ENCODE assay signal across 2 cellular contexts in the genomic region with DNA sequence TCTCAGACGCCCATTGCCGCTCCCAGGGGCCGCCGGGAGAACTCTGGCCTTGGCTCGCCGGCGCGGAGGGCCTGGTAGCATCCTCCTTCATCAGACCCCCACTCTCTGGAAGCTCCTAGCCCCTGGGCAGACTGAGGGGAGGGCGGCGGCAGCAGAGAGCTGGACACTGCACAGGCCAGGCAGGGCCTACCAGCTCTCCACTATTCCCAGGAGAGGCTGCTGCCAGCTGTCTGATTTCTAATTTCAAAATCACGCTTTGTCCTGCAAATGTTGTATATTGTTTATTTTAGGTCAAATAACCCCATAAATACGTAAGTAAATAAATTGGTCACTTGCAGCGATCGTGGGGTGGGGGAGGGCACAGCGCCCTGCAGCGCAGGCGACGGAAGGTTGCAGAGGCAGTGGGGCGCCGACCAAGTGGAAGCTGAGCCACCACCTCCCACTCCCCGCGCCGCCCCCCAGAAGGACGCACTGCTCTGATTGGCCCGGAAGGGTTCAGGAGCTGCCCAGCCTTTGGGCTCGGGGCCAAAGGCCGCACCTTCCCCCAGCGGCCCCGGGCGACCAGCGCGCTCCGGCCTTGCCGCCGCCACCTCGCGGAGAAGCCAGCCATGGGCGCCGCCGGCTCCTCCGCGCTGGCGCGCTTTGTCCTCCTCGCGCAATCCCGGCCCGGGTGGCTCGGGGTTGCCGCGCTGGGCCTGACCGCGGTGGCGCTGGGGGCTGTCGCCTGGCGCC.
TF ChIP-seq lines count a peak whose summit lies in the region.

Gene MTARC1 (plus strand): TSS at position 577 of the 732 bp plus-strand sequence. CDS start 32 bp downstream, at position 609.

TF ChIP-seq in HEK293, 187 proteins besides CTCF, POLR2A, EP300 and RAD21 (continued from another document and continues in another):
- TF ChIP-seq, protein P1, sequence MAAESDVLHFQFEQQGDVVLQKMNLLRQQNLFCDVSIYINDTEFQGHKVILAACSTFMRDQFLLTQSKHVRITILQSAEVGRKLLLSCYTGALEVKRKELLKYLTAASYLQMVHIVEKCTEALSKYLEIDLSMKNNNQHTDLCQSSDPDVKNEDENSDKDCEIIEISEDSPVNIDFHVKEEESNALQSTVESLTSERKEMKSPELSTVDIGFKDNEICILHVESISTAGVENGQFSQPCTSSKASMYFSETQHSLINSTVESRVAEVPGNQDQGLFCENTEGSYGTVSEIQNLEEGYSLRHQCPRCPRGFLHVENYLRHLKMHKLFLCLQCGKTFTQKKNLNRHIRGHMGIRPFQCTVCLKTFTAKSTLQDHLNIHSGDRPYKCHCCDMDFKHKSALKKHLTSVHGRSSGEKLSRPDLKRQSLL (tag by site-specific recombination; IDR thresholded peaks at IDR 0.05) = peak; percentile 80
- TF ChIP-seq ZNF768 (tag by site-specific recombination; IDR thresholded peaks at IDR 0.05) (no peak), PATZ1 (tag by site-specific recombination; IDR thresholded peaks at IDR 0.05) (peak; percentile 91), ZNF335 (tag by site-specific recombination; conservative IDR thresholded peaks at IDR 0.05) (peak; percentile 90), ZNF311 (tag by site-specific recombination; IDR thresholded peaks at IDR 0.05; ENCODE audit: borderline replicate concordance) (no peak), SCRT1 (tag by site-specific recombination; IDR thresholded peaks at IDR 0.05; ENCODE audit: borderline replicate concordance) (no peak), ZBTB26 (tag by site-specific recombination; optimal IDR thresholded peaks at IDR 0.05) (peak; percentile 78), ZNF518A (tag by site-specific recombination; conservative IDR thresholded peaks at IDR 0.05; ENCODE audit: low read depth) (0 out of 2 replicates have a peak, but pooled peaks have one; percentile 14)
- TF ChIP-seq, protein P2, sequence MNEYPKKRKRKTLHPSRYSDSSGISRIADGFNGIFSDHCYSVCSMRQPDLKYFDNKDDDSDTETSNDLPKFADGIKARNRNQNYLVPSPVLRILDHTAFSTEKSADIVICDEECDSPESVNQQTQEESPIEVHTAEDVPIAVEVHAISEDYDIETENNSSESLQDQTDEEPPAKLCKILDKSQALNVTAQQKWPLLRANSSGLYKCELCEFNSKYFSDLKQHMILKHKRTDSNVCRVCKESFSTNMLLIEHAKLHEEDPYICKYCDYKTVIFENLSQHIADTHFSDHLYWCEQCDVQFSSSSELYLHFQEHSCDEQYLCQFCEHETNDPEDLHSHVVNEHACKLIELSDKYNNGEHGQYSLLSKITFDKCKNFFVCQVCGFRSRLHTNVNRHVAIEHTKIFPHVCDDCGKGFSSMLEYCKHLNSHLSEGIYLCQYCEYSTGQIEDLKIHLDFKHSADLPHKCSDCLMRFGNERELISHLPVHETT (tag by site-specific recombination; IDR thresholded peaks at IDR 0.05) = peak; percentile 45; the same call in 1 of the 2 replicates

TF ChIP-seq in WTC11, 78 proteins besides CTCF, POLR2A, EP300 and RAD21 (continued from another document and continues in another):
- TF ChIP-seq, protein P3, sequence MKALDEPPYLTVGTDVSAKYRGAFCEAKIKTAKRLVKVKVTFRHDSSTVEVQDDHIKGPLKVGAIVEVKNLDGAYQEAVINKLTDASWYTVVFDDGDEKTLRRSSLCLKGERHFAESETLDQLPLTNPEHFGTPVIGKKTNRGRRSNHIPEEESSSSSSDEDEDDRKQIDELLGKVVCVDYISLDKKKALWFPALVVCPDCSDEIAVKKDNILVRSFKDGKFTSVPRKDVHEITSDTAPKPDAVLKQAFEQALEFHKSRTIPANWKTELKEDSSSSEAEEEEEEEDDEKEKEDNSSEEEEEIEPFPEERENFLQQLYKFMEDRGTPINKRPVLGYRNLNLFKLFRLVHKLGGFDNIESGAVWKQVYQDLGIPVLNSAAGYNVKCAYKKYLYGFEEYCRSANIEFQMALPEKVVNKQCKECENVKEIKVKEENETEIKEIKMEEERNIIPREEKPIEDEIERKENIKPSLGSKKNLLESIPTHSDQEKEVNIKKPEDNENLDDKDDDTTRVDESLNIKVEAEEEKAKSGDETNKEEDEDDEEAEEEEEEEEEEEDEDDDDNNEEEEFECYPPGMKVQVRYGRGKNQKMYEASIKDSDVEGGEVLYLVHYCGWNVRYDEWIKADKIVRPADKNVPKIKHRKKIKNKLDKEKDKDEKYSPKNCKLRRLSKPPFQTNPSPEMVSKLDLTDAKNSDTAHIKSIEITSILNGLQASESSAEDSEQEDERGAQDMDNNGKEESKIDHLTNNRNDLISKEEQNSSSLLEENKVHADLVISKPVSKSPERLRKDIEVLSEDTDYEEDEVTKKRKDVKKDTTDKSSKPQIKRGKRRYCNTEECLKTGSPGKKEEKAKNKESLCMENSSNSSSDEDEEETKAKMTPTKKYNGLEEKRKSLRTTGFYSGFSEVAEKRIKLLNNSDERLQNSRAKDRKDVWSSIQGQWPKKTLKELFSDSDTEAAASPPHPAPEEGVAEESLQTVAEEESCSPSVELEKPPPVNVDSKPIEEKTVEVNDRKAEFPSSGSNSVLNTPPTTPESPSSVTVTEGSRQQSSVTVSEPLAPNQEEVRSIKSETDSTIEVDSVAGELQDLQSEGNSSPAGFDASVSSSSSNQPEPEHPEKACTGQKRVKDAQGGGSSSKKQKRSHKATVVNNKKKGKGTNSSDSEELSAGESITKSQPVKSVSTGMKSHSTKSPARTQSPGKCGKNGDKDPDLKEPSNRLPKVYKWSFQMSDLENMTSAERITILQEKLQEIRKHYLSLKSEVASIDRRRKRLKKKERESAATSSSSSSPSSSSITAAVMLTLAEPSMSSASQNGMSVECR (CRISPR knock-in tag; IDR thresholded peaks at IDR 0.05; ENCODE audit: borderline replicate concordance) = no peak; the same call in 1 of the 2 replicates
- no peak for TF ChIP-seq PRRX2 (CRISPR knock-in tag; IDR thresholded peaks at IDR 0.05)
- TF ChIP-seq ATF1 (CRISPR knock-in tag; IDR thresholded peaks at IDR 0.05) = no peak
- peak; percentile 37; the same call in 1 of the 2 replicates for TF ChIP-seq CREM (CRISPR knock-in tag; IDR thresholded peaks at IDR 0.05)
- TF ChIP-seq SOX15 (CRISPR knock-in tag; IDR thresholded peaks at IDR 0.05) = no peak
- TF ChIP-seq, protein P4, sequence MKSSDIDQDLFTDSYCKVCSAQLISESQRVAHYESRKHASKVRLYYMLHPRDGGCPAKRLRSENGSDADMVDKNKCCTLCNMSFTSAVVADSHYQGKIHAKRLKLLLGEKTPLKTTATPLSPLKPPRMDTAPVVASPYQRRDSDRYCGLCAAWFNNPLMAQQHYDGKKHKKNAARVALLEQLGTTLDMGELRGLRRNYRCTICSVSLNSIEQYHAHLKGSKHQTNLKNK (CRISPR knock-in tag; IDR thresholded peaks at IDR 0.05) = no peak
- TF ChIP-seq, protein P5, sequence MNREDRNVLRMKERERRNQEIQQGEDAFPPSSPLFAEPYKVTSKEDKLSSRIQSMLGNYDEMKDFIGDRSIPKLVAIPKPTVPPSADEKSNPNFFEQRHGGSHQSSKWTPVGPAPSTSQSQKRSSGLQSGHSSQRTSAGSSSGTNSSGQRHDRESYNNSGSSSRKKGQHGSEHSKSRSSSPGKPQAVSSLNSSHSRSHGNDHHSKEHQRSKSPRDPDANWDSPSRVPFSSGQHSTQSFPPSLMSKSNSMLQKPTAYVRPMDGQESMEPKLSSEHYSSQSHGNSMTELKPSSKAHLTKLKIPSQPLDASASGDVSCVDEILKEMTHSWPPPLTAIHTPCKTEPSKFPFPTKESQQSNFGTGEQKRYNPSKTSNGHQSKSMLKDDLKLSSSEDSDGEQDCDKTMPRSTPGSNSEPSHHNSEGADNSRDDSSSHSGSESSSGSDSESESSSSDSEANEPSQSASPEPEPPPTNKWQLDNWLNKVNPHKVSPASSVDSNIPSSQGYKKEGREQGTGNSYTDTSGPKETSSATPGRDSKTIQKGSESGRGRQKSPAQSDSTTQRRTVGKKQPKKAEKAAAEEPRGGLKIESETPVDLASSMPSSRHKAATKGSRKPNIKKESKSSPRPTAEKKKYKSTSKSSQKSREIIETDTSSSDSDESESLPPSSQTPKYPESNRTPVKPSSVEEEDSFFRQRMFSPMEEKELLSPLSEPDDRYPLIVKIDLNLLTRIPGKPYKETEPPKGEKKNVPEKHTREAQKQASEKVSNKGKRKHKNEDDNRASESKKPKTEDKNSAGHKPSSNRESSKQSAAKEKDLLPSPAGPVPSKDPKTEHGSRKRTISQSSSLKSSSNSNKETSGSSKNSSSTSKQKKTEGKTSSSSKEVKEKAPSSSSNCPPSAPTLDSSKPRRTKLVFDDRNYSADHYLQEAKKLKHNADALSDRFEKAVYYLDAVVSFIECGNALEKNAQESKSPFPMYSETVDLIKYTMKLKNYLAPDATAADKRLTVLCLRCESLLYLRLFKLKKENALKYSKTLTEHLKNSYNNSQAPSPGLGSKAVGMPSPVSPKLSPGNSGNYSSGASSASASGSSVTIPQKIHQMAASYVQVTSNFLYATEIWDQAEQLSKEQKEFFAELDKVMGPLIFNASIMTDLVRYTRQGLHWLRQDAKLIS (CRISPR knock-in tag; IDR thresholded peaks at IDR 0.05; ENCODE audit: borderline replicate concordance) = no peak; the same call in 1 of the 2 replicates
- TF ChIP-seq ESRRA (CRISPR knock-in tag; IDR thresholded peaks at IDR 0.05; ENCODE audit: borderline replicate concordance) = peak; percentile 29; the same call in 1 of the 2 replicates
- TF ChIP-seq JUN (CRISPR knock-in tag; IDR thresholded peaks at IDR 0.05) = peak; percentile 54; the same call in 1 of the 2 replicates
- TF ChIP-seq USF1 (CRISPR knock-in tag; IDR thresholded peaks at IDR 0.05) = no peak
- TF ChIP-seq GABPB1 (CRISPR knock-in tag; IDR thresholded peaks at IDR 0.05) = peak; percentile 77
- TF ChIP-seq, protein P6, sequence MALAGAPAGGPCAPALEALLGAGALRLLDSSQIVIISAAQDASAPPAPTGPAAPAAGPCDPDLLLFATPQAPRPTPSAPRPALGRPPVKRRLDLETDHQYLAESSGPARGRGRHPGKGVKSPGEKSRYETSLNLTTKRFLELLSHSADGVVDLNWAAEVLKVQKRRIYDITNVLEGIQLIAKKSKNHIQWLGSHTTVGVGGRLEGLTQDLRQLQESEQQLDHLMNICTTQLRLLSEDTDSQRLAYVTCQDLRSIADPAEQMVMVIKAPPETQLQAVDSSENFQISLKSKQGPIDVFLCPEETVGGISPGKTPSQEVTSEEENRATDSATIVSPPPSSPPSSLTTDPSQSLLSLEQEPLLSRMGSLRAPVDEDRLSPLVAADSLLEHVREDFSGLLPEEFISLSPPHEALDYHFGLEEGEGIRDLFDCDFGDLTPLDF (CRISPR knock-in tag; IDR thresholded peaks at IDR 0.05) = no peak
- TF ChIP-seq E2F5 (CRISPR knock-in tag; IDR thresholded peaks at IDR 0.05) = peak; percentile 20; the same call in 1 of the 2 replicates
- TF ChIP-seq, protein P7, sequence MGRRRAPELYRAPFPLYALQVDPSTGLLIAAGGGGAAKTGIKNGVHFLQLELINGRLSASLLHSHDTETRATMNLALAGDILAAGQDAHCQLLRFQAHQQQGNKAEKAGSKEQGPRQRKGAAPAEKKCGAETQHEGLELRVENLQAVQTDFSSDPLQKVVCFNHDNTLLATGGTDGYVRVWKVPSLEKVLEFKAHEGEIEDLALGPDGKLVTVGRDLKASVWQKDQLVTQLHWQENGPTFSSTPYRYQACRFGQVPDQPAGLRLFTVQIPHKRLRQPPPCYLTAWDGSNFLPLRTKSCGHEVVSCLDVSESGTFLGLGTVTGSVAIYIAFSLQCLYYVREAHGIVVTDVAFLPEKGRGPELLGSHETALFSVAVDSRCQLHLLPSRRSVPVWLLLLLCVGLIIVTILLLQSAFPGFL (CRISPR knock-in tag; IDR thresholded peaks at IDR 0.05; ENCODE audit: borderline replicate concordance) = 0 out of 2 replicates have a peak, but pooled peaks have one; percentile 63
- TF ChIP-seq HMGXB4 (CRISPR knock-in tag; IDR thresholded peaks at IDR 0.05) = peak; percentile 81
- TF ChIP-seq EMX1 (CRISPR knock-in tag; IDR thresholded peaks at IDR 0.05) = peak; percentile 76; the same call in 1 of the 2 replicates
- TF ChIP-seq, protein P8, sequence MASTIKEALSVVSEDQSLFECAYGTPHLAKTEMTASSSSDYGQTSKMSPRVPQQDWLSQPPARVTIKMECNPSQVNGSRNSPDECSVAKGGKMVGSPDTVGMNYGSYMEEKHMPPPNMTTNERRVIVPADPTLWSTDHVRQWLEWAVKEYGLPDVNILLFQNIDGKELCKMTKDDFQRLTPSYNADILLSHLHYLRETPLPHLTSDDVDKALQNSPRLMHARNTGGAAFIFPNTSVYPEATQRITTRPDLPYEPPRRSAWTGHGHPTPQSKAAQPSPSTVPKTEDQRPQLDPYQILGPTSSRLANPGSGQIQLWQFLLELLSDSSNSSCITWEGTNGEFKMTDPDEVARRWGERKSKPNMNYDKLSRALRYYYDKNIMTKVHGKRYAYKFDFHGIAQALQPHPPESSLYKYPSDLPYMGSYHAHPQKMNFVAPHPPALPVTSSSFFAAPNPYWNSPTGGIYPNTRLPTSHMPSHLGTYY (CRISPR knock-in tag; IDR thresholded peaks at IDR 0.05) = 0 out of 2 replicates have a peak, but pooled peaks have one; percentile 12
- TF ChIP-seq, protein P9, sequence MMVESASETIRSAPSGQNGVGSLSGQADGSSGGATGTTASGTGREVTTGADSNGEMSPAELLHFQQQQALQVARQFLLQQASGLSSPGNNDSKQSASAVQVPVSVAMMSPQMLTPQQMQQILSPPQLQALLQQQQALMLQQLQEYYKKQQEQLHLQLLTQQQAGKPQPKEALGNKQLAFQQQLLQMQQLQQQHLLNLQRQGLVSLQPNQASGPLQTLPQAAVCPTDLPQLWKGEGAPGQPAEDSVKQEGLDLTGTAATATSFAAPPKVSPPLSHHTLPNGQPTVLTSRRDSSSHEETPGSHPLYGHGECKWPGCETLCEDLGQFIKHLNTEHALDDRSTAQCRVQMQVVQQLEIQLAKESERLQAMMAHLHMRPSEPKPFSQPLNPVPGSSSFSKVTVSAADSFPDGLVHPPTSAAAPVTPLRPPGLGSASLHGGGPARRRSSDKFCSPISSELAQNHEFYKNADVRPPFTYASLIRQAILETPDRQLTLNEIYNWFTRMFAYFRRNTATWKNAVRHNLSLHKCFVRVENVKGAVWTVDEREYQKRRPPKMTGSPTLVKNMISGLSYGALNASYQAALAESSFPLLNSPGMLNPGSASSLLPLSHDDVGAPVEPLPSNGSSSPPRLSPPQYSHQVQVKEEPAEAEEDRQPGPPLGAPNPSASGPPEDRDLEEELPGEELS (CRISPR knock-in tag; IDR thresholded peaks at IDR 0.05) = peak; percentile 80; the same call in 1 of the 2 replicates
